In the genomic region with DNA sequence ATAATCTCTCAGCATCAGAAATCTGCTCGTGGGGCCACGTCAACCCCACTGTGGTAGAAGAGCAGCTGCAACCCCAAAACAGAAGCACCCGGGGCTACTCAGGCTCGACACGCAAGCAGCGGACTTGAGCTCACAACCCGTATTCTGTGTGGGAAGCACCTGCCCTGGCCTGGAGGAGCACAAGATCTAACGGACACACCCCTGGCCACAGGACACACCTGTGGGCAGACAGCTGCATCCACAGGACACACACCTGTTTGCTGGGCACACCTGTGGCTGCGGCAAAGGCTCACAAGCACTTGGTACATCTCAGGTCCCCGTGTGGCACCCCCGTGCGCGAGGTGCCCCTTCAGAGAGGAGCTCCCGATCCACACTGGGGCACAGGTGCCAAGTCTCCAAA, we compare ENCODE assay signal across 21 cellular contexts. TPM values are rescaled to one million over a fixed set of nuclear protein-coding genes. Genes with fewer than 3 reads are reported as not detected.
DNase-seq lines count a peak whose midpoint lies in the region; ATAC-seq and TF ChIP-seq lines count a peak whose summit lies in the region.
"Had no signal": no experiment of that assay in that cellular context is flagged by ENCODE, and none has a peak within 500 bp of the region (broad histone marks: within the 10 kb centered on the region; RNA-seq: fewer than 3 reads in every experiment).

No MANE protein-coding gene starts in this region.

- 0 out of 20 replicates have a peak overlapping the region, but pooled peaks of 1 of the 10 experiments have one; percentile 19 for H3K4me3 ChIP-seq in BLaER1 treated with 17β-estradiol and CSF1 and Interleukin-3, amounts not matched to agents 10 nM and 100 nM
- H3K4me3 ChIP-seq in GM23338 (no peak overlapping the region), OCI-LY7 (ENCODE audit: low read depth, low read length, poor library complexity, severe bottlenecking) (no peak overlapping the region), neuronal stem cell (ENCODE audit: low read length in 2 of 2) (no peak overlapping the region)
- H3K4me3 ChIP-seq: GM12878, GM23248, PC-9, SJCRH30 had no signal

- POLR2A ChIA-PET in OCI-LY7 (lab: Charles Lee) = no interaction called here
- POLR2A ChIA-PET in activated CD4-positive, alpha-beta memory T cell treated with anti-CD3 and anti-CD28 coated beads, Interleukin-2, amount 10 ng/mL, durations not matched to agents 7 days and 5 days (lab: Charles Lee) = no interaction called here

- H3K36me3 Mint-ChIP-seq in GM23338 (ENCODE audit: low read depth) = peaks cover 7% of the 10 kb centered on the region; the same call in 1 of the 3 replicates
- no peaks in the 10 kb centered on the region for H3K36me3 Mint-ChIP-seq in activated CD4-positive, alpha-beta memory T cell treated with anti-CD3 and anti-CD28 coated beads, Interleukin-2, amount 10 ng/mL, durations not matched to agents 7 days and 5 days (ENCODE audit: low read depth)
- H3K36me3 Mint-ChIP-seq: CD14-positive monocyte had no signal

- peaks cover 9% of the 10 kb centered on the region for H3K79me1 ChIP-seq in neuronal stem cell (ENCODE audit: low read depth, low read length)

- no peak overlapping the region for H2BK15ac ChIP-seq in neuronal stem cell (ENCODE audit: low read length)

- WGBS in neuronal stem cell (ENCODE audit: extremely low coverage in 2 of 2, insufficient read length in 2 of 2, insufficient replicate concordance in 1 of 2), 2 donors = no CpG with 5 or more reads among the region's 14 CpGs

- H3K27me3 ChIP-seq in BLaER1 treated with 17β-estradiol and CSF1 and Interleukin-3, amounts not matched to agents 10 nM and 100 nM = peaks cover 18 to 34% (median 25%) of the 10 kb centered on the region in 11 experiments
- H3K27me3 ChIP-seq in GM23338 (ENCODE audit: insufficient read depth) (no peaks in the 10 kb centered on the region), neuronal stem cell (ENCODE audit: control insufficient read depth in 3 of 3, insufficient read depth in 3 of 3, low read depth in 1 of 3, low read length in 3 of 3) (no peaks in the 10 kb centered on the region)

- peak overlapping the region; percentile 37 for H3K4ac ChIP-seq in neuronal stem cell (ENCODE audit: low read length)

- no TSS peak for BruUV-seq in OCI-LY7 (replicated peaks; lab: Mats Ljungman, UMichigan)

- peaks cover 7% of the 10 kb centered on the region for H3K27me3 Mint-ChIP-seq in GM23338 (ENCODE audit: insufficient read depth, low read depth, poor library complexity)
- peaks cover 26% of the 10 kb centered on the region for H3K27me3 Mint-ChIP-seq in activated CD4-positive, alpha-beta memory T cell treated with anti-CD3 and anti-CD28 coated beads, Interleukin-2, amount 10 ng/mL, durations not matched to agents 7 days and 5 days

- H3K4me2 ChIP-seq in BLaER1 treated with 17β-estradiol and CSF1 and Interleukin-3, amounts not matched to agents 10 nM and 100 nM = peak overlapping the region in 9 of 11 experiments; percentile 15 to 77 (median 64); a peak in 16 of 22 replicates
- no peak overlapping the region for H3K4me2 ChIP-seq in GM23338
- H3K4me2 ChIP-seq in OCI-LY7 (ENCODE audit: low read length) = no peak overlapping the region
- no peak overlapping the region for H3K4me2 ChIP-seq in neuronal stem cell (ENCODE audit: insufficient read depth, low read length, poor library complexity, severe bottlenecking)
- H3K4me2 ChIP-seq: PC-9 had no signal

- no peak overlapping the region for H2AK5ac ChIP-seq in neuronal stem cell (ENCODE audit: low read depth, low read length)

- no peak overlapping the region for H2AFZ ChIP-seq in GM23338
- H2AFZ ChIP-seq in OCI-LY7 (ENCODE audit: low read length) = no peak overlapping the region
- no peak overlapping the region for H2AFZ ChIP-seq in neuronal stem cell (ENCODE audit: low read length)
- H2AFZ ChIP-seq: GM23248, PC-9 had no signal

- no peak for DNase-seq in GM23338 (ENCODE audit: low spot score)
- DNase-seq in OCI-LY7 (ENCODE audit: low spot score) = peak; percentile 33
- no peak for DNase-seq in neuronal stem cell (ENCODE audit: low spot score)
- DNase-seq in activated CD4-positive, alpha-beta memory T cell treated with anti-CD3 and anti-CD28 coated beads, Interleukin-2, amount 10 ng/mL, durations not matched to agents 7 days and 5 days = no peak
- DNase-seq in HK-2 (ENCODE audit: unreplicated experiment) = no peak
- DNase-seq: ACHN, GDM1, GM23248, KG1, NCI-H1048, NCI-H1694, NCI-H2081 treated with DMSO at 0.1 percent for 48 hours, NCI-H510A treated with DMSO at 0.1 percent for 48 hours, NCI-H82, PC-9, SJCRH30, T-helper 17 cell had no signal

- no peaks in the 10 kb centered on the region; the same call in 1 of the 3 replicates for H3K9me3 Mint-ChIP-seq in GM23338
- H3K9me3 Mint-ChIP-seq in activated CD4-positive, alpha-beta memory T cell treated with anti-CD3 and anti-CD28 coated beads, Interleukin-2, amount 10 ng/mL, durations not matched to agents 7 days and 5 days = no peaks in the 10 kb centered on the region

- no peak overlapping the region for H3K27ac ChIP-seq in BLaER1 treated with 17β-estradiol and CSF1 and Interleukin-3, amounts not matched to agents 10 nM and 100 nM
- H3K27ac ChIP-seq in GM23338 (ENCODE audit: low read depth) (0 out of 2 replicates have a peak overlapping the region, but pooled peaks have one; percentile 63), OCI-LY7 (ENCODE audit: low read depth, low read length, poor library complexity, severe bottlenecking) (no peak overlapping the region), neuronal stem cell (replicated peaks; ENCODE audit: low read length) (no peak overlapping the region)
- H3K27ac ChIP-seq: GM23248, PC-9, SJCRH30 had no signal

- H4K91ac ChIP-seq in neuronal stem cell (ENCODE audit: low read depth, low read length, poor library complexity) = no peak overlapping the region

- H3K9ac ChIP-seq in BLaER1 treated with 17β-estradiol and CSF1 and Interleukin-3, amounts not matched to agents 10 nM and 100 nM = no peak overlapping the region
- H3K9ac ChIP-seq in neuronal stem cell (ENCODE audit: low read depth, low read length, poor library complexity) = no peak overlapping the region
- H3K9ac ChIP-seq: GM23248 had no signal

- H3K36me3 ChIP-seq in BLaER1 treated with 17β-estradiol and CSF1 and Interleukin-3, amounts not matched to agents 10 nM and 100 nM = peaks cover 0 to 13% (median 0%) of the 10 kb centered on the region in 11 experiments; a peak in 8 of 22 replicates
- H3K36me3 ChIP-seq in GM23338 (ENCODE audit: insufficient read depth) = no peaks in the 10 kb centered on the region
- no peaks in the 10 kb centered on the region for H3K36me3 ChIP-seq in OCI-LY7 (ENCODE audit: insufficient read depth, low read length)
- peaks cover 9 to 14% of the 10 kb centered on the region in 2 donors for H3K36me3 ChIP-seq in neuronal stem cell (replicated peaks in 1 of 2; ENCODE audit: control insufficient read depth in 2 of 2, insufficient read depth in 2 of 2, low read length in 2 of 2)
- H3K36me3 ChIP-seq: SJCRH30 had no signal

- H3K79me2 ChIP-seq in GM23338 (replicated peaks; ENCODE audit: insufficient read depth) (peaks cover 13% of the 10 kb centered on the region), OCI-LY7 (ENCODE audit: insufficient read depth, low read depth, low read length) (no peaks in the 10 kb centered on the region)

- H3K9me3 ChIP-seq in BLaER1 treated with 17β-estradiol and CSF1 and Interleukin-3, amounts not matched to agents 10 nM and 100 nM (replicated peaks in 1 of 11) = peaks cover 0 to 29% (median 4%) of the 10 kb centered on the region in 11 experiments; a peak in 9 of 22 replicates
- H3K9me3 ChIP-seq in OCI-LY7 (ENCODE audit: low read length) = no peaks in the 10 kb centered on the region
- no peaks in the 10 kb centered on the region for H3K9me3 ChIP-seq in neuronal stem cell (replicated peaks in 1 of 2; ENCODE audit: control insufficient read depth in 2 of 2, insufficient read depth in 1 of 2, low read depth in 1 of 2, low read length in 2 of 2)

- peaks cover 0 to 67% (median 0%) of the 10 kb centered on the region in 11 experiments; a peak in 7 of 22 replicates for H4K20me1 ChIP-seq in BLaER1 treated with 17β-estradiol and CSF1 and Interleukin-3, amounts not matched to agents 10 nM and 100 nM
- peaks cover 5% of the 10 kb centered on the region; the same call in 1 of the 2 replicates for H4K20me1 ChIP-seq in GM23338 (replicated peaks; ENCODE audit: insufficient read depth)
- no peaks in the 10 kb centered on the region for H4K20me1 ChIP-seq in OCI-LY7 (ENCODE audit: insufficient read depth, low read length)

- peaks cover 5% of the 10 kb centered on the region; the same call in 2 of the 3 replicates for H3K4me1 Mint-ChIP-seq in GM23338
- peaks cover 9% of the 10 kb centered on the region for H3K4me1 Mint-ChIP-seq in activated CD4-positive, alpha-beta memory T cell treated with anti-CD3 and anti-CD28 coated beads, Interleukin-2, amount 10 ng/mL, durations not matched to agents 7 days and 5 days
- H3K4me1 Mint-ChIP-seq: CD14-positive monocyte, T-helper 17 cell had no signal

- no peak overlapping the region for H2BK5ac ChIP-seq in neuronal stem cell (ENCODE audit: low read length)

- ATAC-seq in GM23338 = no peak
- ATAC-seq in GM21390 (IDR thresholded peaks at IDR 0.05; ENCODE audit: unreplicated experiment) = no peak
- ATAC-seq: GM12878, T-helper 17 cell had no signal

- no peak overlapping the region for H4K8ac ChIP-seq in neuronal stem cell (ENCODE audit: low read depth, low read length)

- 0 out of 2 replicates have a peak, but pooled peaks cover 8% of the 10 kb centered on the region for H3F3A ChIP-seq in GM23338 (replicated peaks; ENCODE audit: low read depth)

- no peak overlapping the region for H3K27ac Mint-ChIP-seq in GM23338
- H3K27ac Mint-ChIP-seq in activated CD4-positive, alpha-beta memory T cell treated with anti-CD3 and anti-CD28 coated beads, Interleukin-2, amount 10 ng/mL, durations not matched to agents 7 days and 5 days = no peak overlapping the region
- H3K27ac Mint-ChIP-seq: CD14-positive monocyte, T-helper 17 cell had no signal

- CTCF ChIA-PET in OCI-LY7 (lab: Charles Lee; ENCODE audit: unreplicated experiment) = no interaction called here
- CTCF ChIA-PET in activated CD4-positive, alpha-beta memory T cell treated with anti-CD3 and anti-CD28 coated beads, Interleukin-2, amount 10 ng/mL, durations not matched to agents 7 days and 5 days (lab: Charles Lee) = interaction anchor here (1.3 to 1.7 kb wide), 2 partner anchors 27 to 87 kb away, joined by 4 to 5 read pairs; no protein-coding TSS in a partner anchor

- no peak overlapping the region for H3K14ac ChIP-seq in neuronal stem cell (ENCODE audit: low read length)

- no peak overlapping the region for H2BK120ac ChIP-seq in neuronal stem cell (ENCODE audit: low read depth, low read length)

- no peak for TF ChIP-seq CTCF in GM23338 (conservative IDR thresholded peaks at IDR 0.05; ENCODE audit: low read depth in 2 of 2)
- no peak for TF ChIP-seq CTCF in OCI-LY7 (conservative IDR thresholded peaks at IDR 0.05; ENCODE audit: low read length)

- H3K18ac ChIP-seq in neuronal stem cell (ENCODE audit: low read length) = peak overlapping the region; percentile 13

- intact Hi-C loops in OCI-LY7 (cut with micrococcal nuclease; ENCODE audit: unreplicated experiment) = no loop called here

- H2BK12ac ChIP-seq in neuronal stem cell (ENCODE audit: low read length) = no peak overlapping the region

- peaks cover 8 to 58% (median 30%) of the 10 kb centered on the region in 10 experiments for H3K4me1 ChIP-seq in BLaER1 treated with 17β-estradiol and CSF1 and Interleukin-3, amounts not matched to agents 10 nM and 100 nM
- H3K4me1 ChIP-seq in GM23338 (ENCODE audit: insufficient read depth) (peaks cover 6% of the 10 kb centered on the region; the same call in 1 of the 2 replicates), OCI-LY7 (ENCODE audit: insufficient read depth, low read length, poor library complexity, severe bottlenecking) (peaks cover 6% of the 10 kb centered on the region), neuronal stem cell (ENCODE audit: control insufficient read depth in 2 of 2, insufficient read depth in 1 of 2, low read depth in 1 of 2, low read length in 2 of 2) (peaks cover 0 to 3% of the 10 kb centered on the region in 2 donors)
- H3K4me1 ChIP-seq: SJCRH30 had no signal

- H3K9me2 ChIP-seq in GM23338 (ENCODE audit: insufficient read depth) (no peaks in the 10 kb centered on the region), OCI-LY7 (ENCODE audit: insufficient read depth, low read length) (no peaks in the 10 kb centered on the region)

- peak overlapping the region; percentile 37 for H3K23ac ChIP-seq in neuronal stem cell (ENCODE audit: low read depth, low read length, poor library complexity)

- H3K4me3 Mint-ChIP-seq in GM23338 = no peak overlapping the region
- no peak overlapping the region for H3K4me3 Mint-ChIP-seq in activated CD4-positive, alpha-beta memory T cell treated with anti-CD3 and anti-CD28 coated beads, Interleukin-2, amount 10 ng/mL, durations not matched to agents 7 days and 5 days
- H3K4me3 Mint-ChIP-seq: CD14-positive monocyte, T-helper 17 cell had no signal

RNA-seq across cellular contexts. Expression of a gene that starts 36.5 kb away (rescaled TPM):
- total RNA-seq in GM23338 (2014; rRNA removed; shearing (Covaris generic)) = 23.0 and 26.9 TPM in 2 replicates
- 3.2 TPM in 2 replicates for polyA plus RNA-seq in GM23338 (2016; fragmentation: Nextera tagmentation; extraction: Ambion mirVana)
- 0.57 and 1.3 TPM in 2 replicates for total RNA-seq in OCI-LY7 (2014; rRNA removed; shearing (Covaris generic))
- total RNA-seq in OCI-LY7 (2022) = 0.67 and 1.1 TPM in 2 replicates
- polyA plus RNA-seq in neuronal stem cell (2013, experiment 1 of 2) = 8.2 TPM
- polyA plus RNA-seq in neuronal stem cell (2013, experiment 2 of 2) = 8.6 TPM
- total RNA-seq in activated CD4-positive, alpha-beta memory T cell treated with anti-CD3 and anti-CD28 coated beads, Interleukin-2, amount 10 ng/mL, durations not matched to agents 7 days and 5 days = under 1 TPM; 0.53 to 0.65 TPM

RNA-seq across cellular contexts. Expression of a gene that starts 55.0 kb away (rescaled TPM):
- total RNA-seq in GM23338 (2014; rRNA removed; shearing (Covaris generic)) = 33.8 and 42.0 TPM in 2 replicates
- polyA plus RNA-seq in GM23338 (2016; fragmentation: Nextera tagmentation; extraction: Ambion mirVana) = 22.8 and 25.3 TPM in 2 replicates
- 69.8 and 77.9 TPM in 2 replicates for total RNA-seq in OCI-LY7 (2014; rRNA removed; shearing (Covaris generic))
- total RNA-seq in OCI-LY7 (2022) = 110 and 113 TPM in 2 replicates
- 43.6 TPM for polyA plus RNA-seq in neuronal stem cell (2013, experiment 1 of 2)
- 43.1 TPM for polyA plus RNA-seq in neuronal stem cell (2013, experiment 2 of 2)
- total RNA-seq in activated CD4-positive, alpha-beta memory T cell treated with anti-CD3 and anti-CD28 coated beads, Interleukin-2, amount 10 ng/mL, durations not matched to agents 7 days and 5 days = 10 to 100 TPM; 88.3 to 90.4 TPM

RNA-seq across cellular contexts. Expression of a gene that starts 58.1 kb away (rescaled TPM):
- total RNA-seq in GM23338 (2014; rRNA removed; shearing (Covaris generic)) = 3.6 and 12.2 TPM in 2 replicates
- 4.7 and 7.4 TPM in 2 replicates for polyA plus RNA-seq in GM23338 (2016; fragmentation: Nextera tagmentation; extraction: Ambion mirVana)
- total RNA-seq in OCI-LY7 (2014; rRNA removed; shearing (Covaris generic)) = 66.3 and 76.4 TPM in 2 replicates
- 67.9 and 75.6 TPM in 2 replicates for total RNA-seq in OCI-LY7 (2022)
- 3.2 TPM for polyA plus RNA-seq in neuronal stem cell (2013, experiment 1 of 2)
- polyA plus RNA-seq in neuronal stem cell (2013, experiment 2 of 2) = 2.9 TPM
- total RNA-seq in activated CD4-positive, alpha-beta memory T cell treated with anti-CD3 and anti-CD28 coated beads, Interleukin-2, amount 10 ng/mL, durations not matched to agents 7 days and 5 days = 100 to 1,000 TPM; 181 to 186 TPM

Comparison
In these comparisons a context has a peak if more than half of its experiments do, and no peak if none do; other contexts are left out.
1. H3K4me2 ChIP-seq: peak in BLaER1 treated with 17β-estradiol and CSF1 and Interleukin-3, amounts not matched to agents 10 nM and 100 nM (9 of 11); none in GM23338 (single experiment), OCI-LY7 (single experiment) and neuronal stem cell (single experiment).
2. RNA of a gene that starts 36.5 kb away (total RNA-seq): 23.0 to 26.9 TPM in GM23338; 0.57 to 1.3 TPM in OCI-LY7 and 0.53 to 0.65 TPM in activated CD4-positive, alpha-beta memory T cell treated with anti-CD3 and anti-CD28 coated beads, Interleukin-2, amount 10 ng/mL, durations not matched to agents 7 days and 5 days; every median in the first group is over 10 times any median in the second.